Comparison of ENCODE assay signal across 26 cellular contexts in genomic region chr11:104200688-104201087, GRCh38.
"Had no signal": no experiment of that assay in that cellular context is flagged by ENCODE, and none has a peak within 500 bp of the region (broad histone marks: within the 10 kb centered on the region; RNA-seq: fewer than 3 reads in every experiment).

No MANE protein-coding gene starts in this region.

- ATAC-seq: stimulated activated effector memory CD8-positive, alpha-beta T cell treated with anti-CD3 and anti-CD28 coated beads, Interleukin-12 subunit alpha, Interleukin-12 subunit beta, amount 100 ng/mL, for 72 hours; stimulated activated memory B cell treated with anti-CD40 and anti-IgM and Interleukin-4, amounts not matched to agents 10 μg/mL and 1 μg/mL and 100 μg/mL, for 72 hours; stimulated activated naive B cell treated with anti-CD40 and anti-IgM and Interleukin-4, amounts not matched to agents 10 μg/mL and 1 μg/mL and 100 μg/mL, for 72 hours; stimulated activated naive CD8-positive, alpha-beta T cell treated with anti-CD3 and anti-CD28 coated beads, Interleukin-15, amount 100 ng/mL, for 72 hours; stimulated activated naive CD8-positive, alpha-beta T cell treated with anti-CD3 and anti-CD28 coated beads, Interleukin-15, Interleukin-2, amounts not matched to agents 100 U/mL and 50 U/mL, for 24 hours; upper lobe of right lung had no signal

- H3K36me3 ChIP-seq: stomach, suprapubic skin, thoracic aorta, thyroid gland, tibial artery, tibial nerve, transverse colon, upper lobe of left lung, upper lobe of right lung, uterus, vagina had no signal

- H3K4me3 ChIP-seq: stomach, suprapubic skin, testis, thoracic aorta, thyroid gland, tibial artery, tibial nerve, transverse colon, upper lobe of left lung, upper lobe of right lung, uterus, vagina had no signal

- H3K4me1 ChIP-seq: stomach, suprapubic skin, testis, thyroid gland, tibial artery, tibial nerve, transverse colon, upper lobe of left lung, upper lobe of right lung, uterus had no signal

- H3K9me3 ChIP-seq: stomach, suprapubic skin, testis, thoracic aorta, thyroid gland, tibial artery, tibial nerve, transverse colon, upper lobe of left lung, upper lobe of right lung, uterus, vagina had no signal

- H3K27ac ChIP-seq: stomach, suprapubic skin, testis, thoracic aorta, thyroid gland, tibial artery, tibial nerve, transverse colon, upper lobe of left lung, upper lobe of right lung, uterus, vagina had no signal

- DNase-seq: stimulated activated CD4-positive, alpha-beta T cell treated with anti-CD3 and anti-CD28 coated beads, Interleukin-2, amount 100 ng/mL, for 48 hours; stimulated activated CD4-positive, alpha-beta T cell treated with anti-CD3 and anti-CD28 coated beads, Interleukin-4, amount 100 ng/mL, for 1 hour; stimulated activated CD4-positive, alpha-beta T cell treated with anti-CD3 and anti-CD28 coated beads, Interleukin-4, amount 100 ng/mL, for 24 hours; stimulated activated CD4-positive, alpha-beta T cell treated with anti-CD3 and anti-CD28 coated beads, Interleukin-4, amount 100 ng/mL, for 4 hours; stimulated activated CD8-positive, alpha-beta memory T cell treated with anti-CD3 and anti-CD28 coated beads, Interleukin-4, amount 100 ng/mL, for 48 hours; stimulated activated naive B cell treated with anti-CD40 and anti-IgM and Interleukin-4, amounts not matched to agents 10 μg/mL and 1 μg/mL and 100 μg/mL, for 72 hours; stimulated activated naive CD4-positive, alpha-beta T cell; stimulated activated naive CD4-positive, alpha-beta T cell treated with Interleukin-2 at 50 U/mL for 16 hours; stimulated activated naive CD8-positive, alpha-beta T cell treated with anti-CD3 and anti-CD28 coated beads, Interleukin-15, amount 100 ng/mL, for 72 hours; stimulated activated naive CD8-positive, alpha-beta T cell treated with anti-CD3 and anti-CD28 coated beads, Interleukin-15, Interleukin-2, amounts not matched to agents 100 U/mL and 50 U/mL, for 24 hours; stomach; substantia nigra; testis; thyroid gland; tibial artery; transverse colon; trophoblast cell; upper lobe of left lung; upper lobe of right lung; uterus had no signal

- H3K27me3 ChIP-seq: stomach, suprapubic skin, testis, thyroid gland, tibial artery, tibial nerve, transverse colon, upper lobe of left lung, upper lobe of right lung, uterus, vagina had no signal
